16 cellular contexts compared by ENCODE assay signal in genomic region chr9:79403495-79403894, GRCh38.
"Had no signal": no experiment of that assay in that cellular context is flagged by ENCODE, and none has a peak within 500 bp of the region (broad histone marks: within the 10 kb centered on the region; RNA-seq: fewer than 3 reads in every experiment).

No MANE protein-coding gene starts in this region.

- ATAC-seq: activated CD4-positive, CD25-positive, alpha-beta regulatory T cell treated with anti-CD3 and anti-CD28 coated beads, Interleukin-2, amount 50 U/mL, for 24 hours; heart left ventricle; natural killer cell; upper lobe of right lung had no signal

- H3K27me3 ChIP-seq: heart left ventricle, neutrophil, right atrium auricular region, stomach, testis, upper lobe of right lung had no signal

- H3K9me3 ChIP-seq: heart left ventricle, neutrophil, right atrium auricular region, SK-N-SH, stomach, testis, upper lobe of right lung had no signal

- H3K27ac ChIP-seq: heart left ventricle, neutrophil, right atrium auricular region, stomach, testis, upper lobe of right lung had no signal

- DNase-seq: activated CD8-positive, alpha-beta memory T cell treated with anti-CD3 and anti-CD28 coated beads for 24 hours; central memory CD4-positive, alpha-beta T cell; cortex of kidney; effector memory CD4-positive, alpha-beta T cell; heart left ventricle; immature natural killer cell; mesendoderm; natural killer cell; SK-N-SH; stomach; T-helper 9 cell; testis; upper lobe of right lung had no signal

- H3K36me3 ChIP-seq: heart left ventricle, neutrophil, right atrium auricular region, stomach, upper lobe of right lung had no signal

- H3K4me3 ChIP-seq: heart left ventricle, right atrium auricular region, stomach, testis, upper lobe of right lung had no signal
